Comparison of ENCODE assay signal across 12 cellular contexts in the genomic region with DNA sequence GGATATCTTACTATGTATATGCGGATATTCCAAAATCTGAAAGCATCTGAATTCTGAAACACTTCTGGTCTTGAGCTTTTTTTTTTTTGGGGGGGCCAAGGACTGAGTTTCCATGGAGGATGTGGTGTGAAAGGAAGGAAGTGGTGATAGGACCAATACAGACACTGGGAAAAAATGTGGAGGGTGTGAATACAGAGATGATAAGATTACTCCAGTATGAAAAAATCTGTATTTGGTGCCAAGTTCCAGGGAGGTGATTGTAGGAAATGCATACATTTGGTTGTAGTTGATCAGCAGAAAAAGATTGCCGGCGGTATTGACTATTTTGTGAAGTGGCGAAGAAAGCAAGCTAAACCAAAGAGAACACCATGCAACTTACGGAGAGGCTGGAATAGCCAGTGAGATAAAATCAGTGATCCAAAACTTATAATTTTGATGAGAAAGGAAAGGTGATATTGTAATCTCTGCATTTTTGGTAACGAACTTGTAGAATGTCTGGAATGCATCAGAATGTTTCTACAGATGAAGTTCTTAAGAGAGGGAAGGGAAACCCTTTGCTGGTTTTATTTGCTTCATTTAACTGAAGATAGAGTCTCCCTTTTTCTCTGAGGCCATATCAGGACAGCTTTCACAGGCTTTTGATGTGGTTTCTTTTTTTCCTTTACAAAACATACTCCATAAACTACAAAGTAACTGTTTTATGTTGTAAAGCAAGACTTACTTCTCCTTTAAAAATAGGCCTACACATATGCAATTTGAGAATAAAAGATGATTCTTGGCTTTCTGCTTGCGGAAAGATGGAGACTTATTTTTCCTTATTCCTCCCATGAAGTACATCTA. TPM values are rescaled to one million over a fixed set of nuclear protein-coding genes. Genes with fewer than 3 reads are reported as not detected.
DNase-seq lines count a peak whose midpoint lies in the region; ATAC-seq lines count a peak whose summit lies in the region.
"Had no signal": no experiment of that assay in that cellular context is flagged by ENCODE, and none has a peak within 500 bp of the region (broad histone marks: within the 10 kb centered on the region; RNA-seq: fewer than 3 reads in every experiment).

No MANE protein-coding gene starts in this region.

- no peak for ATAC-seq in activated CD4-positive, alpha-beta T cell treated with anti-CD3 and anti-CD28 coated beads for 36 hours
- ATAC-seq in natural killer cell treated with Interleukin-12 subunit alpha and Interleukin-12 subunit beta and Interleukin-15 and Interleukin-18, amount 100 ng/mL, for 72 hours, result no peak
- no peak for ATAC-seq in HG02759 (IDR thresholded peaks at IDR 0.05; ENCODE audit: unreplicated experiment)
- no peak for ATAC-seq in GM19023 (IDR thresholded peaks at IDR 0.05; ENCODE audit: unreplicated experiment)

- DNase-seq in activated CD4-positive, alpha-beta T cell treated with anti-CD3 and anti-CD28 coated beads for 36 hours, result no peak
- DNase-seq in activated CD4-positive, alpha-beta T cell treated with anti-CD3 and anti-CD28 coated beads, Interleukin-2, amount 50 U/mL, for 48 hours, result no peak
- peak; percentile 44 for DNase-seq in central memory CD4-positive, alpha-beta T cell
- DNase-seq in natural killer cell treated with Interleukin-12 subunit alpha and Interleukin-12 subunit beta and Interleukin-15 and Interleukin-18, amount 100 ng/mL, for 72 hours (ENCODE audit: low spot score), result no peak
- DNase-seq in hippocampal formation (lab: John Stamatoyannopoulos, UW), result no peak
- DNase-seq: cerebellar nuclear complex had no signal

- H3K9me3 ChIP-seq in KOPT-K1 (ENCODE audit: insufficient read depth, low read length, poor library complexity, severe bottlenecking), result no peaks in the 10 kb centered on the region

- peak overlapping the region; percentile 58 for H3K27ac ChIP-seq in KOPT-K1 (ENCODE audit: low read depth, low read length, poor library complexity, severe bottlenecking)

- peaks cover 18% of the 10 kb centered on the region for H3K36me3 ChIP-seq in KOPT-K1 (ENCODE audit: insufficient read depth, low read length)

- H3K4me3 Mint-ChIP-seq in activated CD4-positive, alpha-beta T cell treated with anti-CD3 and anti-CD28 coated beads for 36 hours, result peak overlapping the region; percentile 21
- peak overlapping the region; percentile 79 for H3K4me3 Mint-ChIP-seq in natural killer cell treated with Interleukin-12 subunit alpha and Interleukin-12 subunit beta and Interleukin-15 and Interleukin-18, amount 100 ng/mL, for 72 hours

- peaks cover 80% of the 10 kb centered on the region for H3K4me1 Mint-ChIP-seq in activated CD4-positive, alpha-beta T cell treated with anti-CD3 and anti-CD28 coated beads for 36 hours
- peaks cover 76 to 89% of the 10 kb centered on the region in 2 donors for H3K4me1 Mint-ChIP-seq in natural killer cell treated with Interleukin-12 subunit alpha and Interleukin-12 subunit beta and Interleukin-15 and Interleukin-18, amount 100 ng/mL, for 72 hours (ENCODE audit: low read depth in 2 of 2)

- H3K9me3 Mint-ChIP-seq in activated CD4-positive, alpha-beta T cell treated with anti-CD3 and anti-CD28 coated beads for 36 hours (ENCODE audit: low read depth), result no peaks in the 10 kb centered on the region
- no peaks in the 10 kb centered on the region for H3K9me3 Mint-ChIP-seq in natural killer cell treated with Interleukin-12 subunit alpha and Interleukin-12 subunit beta and Interleukin-15 and Interleukin-18, amount 100 ng/mL, for 72 hours

- POLR2A ChIA-PET in activated CD4-positive, alpha-beta T cell treated with anti-CD3 and anti-CD28 coated beads for 36 hours (lab: Charles Lee), result no interaction called here

- H3K27ac Mint-ChIP-seq in activated CD4-positive, alpha-beta T cell treated with anti-CD3 and anti-CD28 coated beads for 36 hours, result peak overlapping the region; percentile 76
- peak overlapping the region; percentile 78 to 91 for H3K27ac Mint-ChIP-seq in natural killer cell treated with Interleukin-12 subunit alpha and Interleukin-12 subunit beta and Interleukin-15 and Interleukin-18, amount 100 ng/mL, for 72 hours

- no peaks in the 10 kb centered on the region for H3K27me3 Mint-ChIP-seq in activated CD4-positive, alpha-beta T cell treated with anti-CD3 and anti-CD28 coated beads for 36 hours
- H3K27me3 Mint-ChIP-seq in natural killer cell treated with Interleukin-12 subunit alpha and Interleukin-12 subunit beta and Interleukin-15 and Interleukin-18, amount 100 ng/mL, for 72 hours, result no peaks in the 10 kb centered on the region

- CTCF ChIA-PET in activated CD4-positive, alpha-beta T cell treated with anti-CD3 and anti-CD28 coated beads for 36 hours (lab: Charles Lee), result interaction anchor here (0.6 to 2.9 kb wide), 3 partner anchors 10 to 26 kb away, joined by 3 to 14 read pairs (median 8); no protein-coding TSS in a partner anchor

- H3K36me3 Mint-ChIP-seq in activated CD4-positive, alpha-beta T cell treated with anti-CD3 and anti-CD28 coated beads for 36 hours (ENCODE audit: low read depth), result peaks cover 15% of the 10 kb centered on the region
- no peaks in the 10 kb centered on the region for H3K36me3 Mint-ChIP-seq in natural killer cell treated with Interleukin-12 subunit alpha and Interleukin-12 subunit beta and Interleukin-15 and Interleukin-18, amount 100 ng/mL, for 72 hours

- intact Hi-C loops in activated CD4-positive, alpha-beta T cell treated with anti-CD3 and anti-CD28 coated beads for 36 hours (cut with DNase I, micrococcal nuclease), result no loop called here

RNA-seq across cellular contexts. Expression of gene WDR37, which starts 6.0 kb away (rescaled TPM):
- 10 to 100 TPM; 16.3 to 16.8 TPM for total RNA-seq in activated CD4-positive, alpha-beta T cell treated with anti-CD3 and anti-CD28 coated beads for 36 hours
- total RNA-seq in natural killer cell treated with Interleukin-12 subunit alpha and Interleukin-12 subunit beta and Interleukin-15 and Interleukin-18, amount 100 ng/mL, for 72 hours, result 10 to 100 TPM; 31.8 to 37.6 TPM

RNA-seq across cellular contexts. Expression of gene IDI1, which starts 13.2 kb away (rescaled TPM):
- total RNA-seq in activated CD4-positive, alpha-beta T cell treated with anti-CD3 and anti-CD28 coated beads for 36 hours, result 10 to 100 TPM; 40.4 to 66.0 TPM
- total RNA-seq in natural killer cell treated with Interleukin-12 subunit alpha and Interleukin-12 subunit beta and Interleukin-15 and Interleukin-18, amount 100 ng/mL, for 72 hours, result 100 to 1,000 TPM in 1 of 2 donors, 10 to 100 TPM in 1; 85.7 to 140 TPM

RNA-seq across cellular contexts. Expression of gene IDI2, which starts 36.5 kb away (rescaled TPM):
- total RNA-seq in activated CD4-positive, alpha-beta T cell treated with anti-CD3 and anti-CD28 coated beads for 36 hours, result not detected
- not detected for total RNA-seq in natural killer cell treated with Interleukin-12 subunit alpha and Interleukin-12 subunit beta and Interleukin-15 and Interleukin-18, amount 100 ng/mL, for 72 hours
- total RNA-seq: A673, myocyte, urinary bladder had no signal
